ENCODE assay signal across 17 cellular contexts in the genomic region with DNA sequence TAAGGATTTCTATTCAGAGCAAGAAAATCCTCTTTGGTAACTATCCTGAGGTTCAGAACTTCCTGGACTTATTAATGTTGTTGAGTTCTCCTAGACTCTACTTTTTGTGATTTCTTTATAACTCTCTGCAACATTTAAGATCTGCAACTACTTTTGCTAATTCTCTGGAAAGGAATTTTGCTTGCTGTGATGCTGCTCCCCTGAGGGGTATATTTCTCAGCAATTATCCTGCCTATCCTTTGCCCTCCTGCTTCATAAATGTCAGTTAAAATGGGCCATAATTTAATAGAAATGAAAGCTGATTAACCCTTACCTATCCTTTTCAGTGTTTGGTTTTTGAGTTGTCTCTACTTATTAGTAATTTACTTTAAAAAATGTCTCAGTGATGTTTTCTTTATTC.
DNase-seq lines count a peak whose midpoint lies in the region; TF ChIP-seq lines count a peak whose summit lies in the region.
"Had no signal": no experiment of that assay in that cellular context is flagged by ENCODE, and none has a peak within 500 bp of the region (broad histone marks: within the 10 kb centered on the region; RNA-seq: fewer than 3 reads in every experiment).

No MANE protein-coding gene starts in this region.

- intact Hi-C loops in spleen (cut with DNase I; ENCODE audit: low total_unique reads) = no loop called here

- H4K20me1 ChIP-seq in neural cell (ENCODE audit: insufficient read depth) = no peaks in the 10 kb centered on the region

- TF ChIP-seq CTCF in mesothelial cell of epicardium (IDR thresholded peaks at IDR 0.05; ENCODE audit: unreplicated experiment) (no peak), neural cell (IDR thresholded peaks at IDR 0.05; ENCODE audit: poor library complexity, severe bottlenecking) (no peak), spleen (IDR thresholded peaks at IDR 0.05 in 8 of 11, conservative IDR thresholded peaks at IDR 0.05 in 3 of 11) (no peak)

- no peak for TF ChIP-seq EP300 in neural cell (conservative IDR thresholded peaks at IDR 0.05; ENCODE audit: poor library complexity, severe bottlenecking)

- H3K9me3 Mint-ChIP-seq in mesothelial cell of epicardium = peaks cover 13% of the 10 kb centered on the region

- peaks cover 38% of the 10 kb centered on the region for H3K4me1 Mint-ChIP-seq in mesothelial cell of epicardium
- H3K4me1 Mint-ChIP-seq: CD4-positive, alpha-beta memory T cell; GM23338 had no signal

- H3K36me3 Mint-ChIP-seq in mesothelial cell of epicardium = no peaks in the 10 kb centered on the region
- H3K36me3 Mint-ChIP-seq: CD4-positive, alpha-beta memory T cell had no signal

- TF ChIP-seq POLR2A in spleen (IDR thresholded peaks at IDR 0.05) = no peak

- H3K79me2 ChIP-seq in neural cell (replicated peaks; ENCODE audit: insufficient read depth, low read length) = no peaks in the 10 kb centered on the region

- H3K9me3 ChIP-seq in neural cell (ENCODE audit: low read length) (no peaks in the 10 kb centered on the region), spleen (peaks cover 0 to 11% (median 3%) of the 10 kb centered on the region in 8 donors)
- H3K9me3 ChIP-seq: A549 had no signal

- no peak overlapping the region for H3K4me3 ChIP-seq in neural cell (ENCODE audit: low read length)
- H3K4me3 ChIP-seq in spleen = no peak overlapping the region
- H3K4me3 ChIP-seq: A549, GM23338 had no signal

- peak overlapping the region; percentile 54 for H3K27ac Mint-ChIP-seq in mesothelial cell of epicardium
- H3K27ac Mint-ChIP-seq: CD4-positive, alpha-beta memory T cell; GM23338; HFFc6 had no signal

- peak; percentile 0 for DNase-seq in NCI-H82 (lab: John Stamatoyannopoulos, UW)
- no peak for DNase-seq in NCI-H82 treated with DMSO at 0.1 percent for 48 hours (lab: John Stamatoyannopoulos, UW; ENCODE audit: unreplicated experiment)
- DNase-seq in mesothelial cell of epicardium (ENCODE audit: low spot score in 2 of 2, unreplicated experiment in 2 of 2) = no peak
- no peak for DNase-seq in NOMO-1 (lab: John Stamatoyannopoulos, UW; ENCODE audit: unreplicated experiment in 2 of 2)
- DNase-seq in spleen = no peak
- no peak for DNase-seq in DMS153 treated with DMSO at 0.1 percent for 48 hours (lab: John Stamatoyannopoulos, UW; ENCODE audit: unreplicated experiment)
- DNase-seq: 8988T; C1 segment of cervical spinal cord; Calu3; CD4-positive, alpha-beta memory T cell; COR-L47; DND-41; H9; HFFc6 had no signal

- H3K9ac ChIP-seq in neural cell (ENCODE audit: low read length) = no peak overlapping the region

- H3K4me2 ChIP-seq in neural cell (ENCODE audit: low read length) = no peak overlapping the region
- H3K4me2 ChIP-seq: A549, GM23338 had no signal

- H3K27me3 ChIP-seq in neural cell (ENCODE audit: insufficient read depth, low read depth, low read length) (no peaks in the 10 kb centered on the region), spleen (replicated peaks in 1 of 7) (no peaks in the 10 kb centered on the region)

- peak overlapping the region; percentile 42 for H3K27ac ChIP-seq in neural cell (ENCODE audit: low read length)
- H3K27ac ChIP-seq in spleen = no peak overlapping the region
- H3K27ac ChIP-seq: A549 had no signal

- H3K27me3 Mint-ChIP-seq in mesothelial cell of epicardium (ENCODE audit: low read depth) = no peaks in the 10 kb centered on the region
- H3K27me3 Mint-ChIP-seq: CD4-positive, alpha-beta memory T cell had no signal

- H3K36me3 ChIP-seq in neural cell (ENCODE audit: insufficient read depth, low read length) (no peaks in the 10 kb centered on the region), spleen (no peaks in the 10 kb centered on the region)

- H3K9me2 ChIP-seq in neural cell (ENCODE audit: insufficient read depth, low read length) = no peaks in the 10 kb centered on the region

- H2AFZ ChIP-seq in neural cell (ENCODE audit: low read depth, low read length) = no peak overlapping the region
- H2AFZ ChIP-seq: GM23338 had no signal

- H3F3A ChIP-seq in neural cell (ENCODE audit: insufficient read depth, low read length, poor library complexity, severe bottlenecking) = no peaks in the 10 kb centered on the region

- no peaks in the 10 kb centered on the region for H3K4me1 ChIP-seq in spleen
- H3K4me1 ChIP-seq: A549 had no signal

- H3K4me3 Mint-ChIP-seq in mesothelial cell of epicardium = no peak overlapping the region
- H3K4me3 Mint-ChIP-seq: CD4-positive, alpha-beta memory T cell; GM23338; HFFc6 had no signal

- TF ChIP-seq RAD21 in neural cell (conservative IDR thresholded peaks at IDR 0.05) = no peak

TF ChIP-seq in neural cell, 6 proteins besides CTCF, POLR2A, EP300 and RAD21:
- no peak for TF ChIP-seq SMC3 (conservative IDR thresholded peaks at IDR 0.05; ENCODE audit: poor library complexity)
